In genomic region chr9:126915281-126915816, GRCh38 we compare ENCODE assay signal across 8 cellular contexts. TPM values are rescaled to one million over a fixed set of nuclear protein-coding genes. Genes with fewer than 3 reads are reported as not detected.
DNase-seq lines count a peak whose midpoint lies in the region; ATAC-seq and TF ChIP-seq lines count a peak whose summit lies in the region.

No MANE protein-coding gene starts in this region.

- no peaks in the 10 kb centered on the region for H3K36me3 Mint-ChIP-seq in osteocyte (ENCODE audit: unreplicated experiment)

- H3K79me2 ChIP-seq in MM.1S (ENCODE audit: low read length): peaks cover 43% of the 10 kb centered on the region

- TF ChIP-seq CTCF in MM.1S (IDR thresholded peaks at IDR 0.05; ENCODE audit: low read length): no peak
- TF ChIP-seq CTCF in foreskin keratinocyte (conservative IDR thresholded peaks at IDR 0.05): no peak
- TF ChIP-seq CTCF in osteocyte (IDR thresholded peaks at IDR 0.05): no peak

- ATAC-seq in GM18868 (IDR thresholded peaks at IDR 0.05; ENCODE audit: unreplicated experiment): peak; percentile 3
- peak; percentile 46 for ATAC-seq in foreskin keratinocyte
- no peak for ATAC-seq in HG03469 (IDR thresholded peaks at IDR 0.05; ENCODE audit: unreplicated experiment)
- ATAC-seq in GM18867 (IDR thresholded peaks at IDR 0.05; ENCODE audit: unreplicated experiment): no peak

- DNase-seq in MM.1S (peak; percentile 85), foreskin keratinocyte (no peak), osteocyte (ENCODE audit: extremely low spot score, unreplicated experiment) (no peak), SW 1271 (lab: John Stamatoyannopoulos, UW) (no peak)
- peak; percentile 49 for DNase-seq in activated CD8-positive, alpha-beta memory T cell treated with anti-CD3 and anti-CD28 coated beads, Interleukin-2, amount 50 U/mL, for 4 hours

- peaks cover 3% of the 10 kb centered on the region for H3K9me3 Mint-ChIP-seq in osteocyte (ENCODE audit: unreplicated experiment)

- peak overlapping the region; percentile 39; the same call in 1 of the 2 replicates for H3K9ac ChIP-seq in MM.1S (ENCODE audit: low read length)

- peak overlapping the region; percentile 66 for H3K4me3 ChIP-seq in MM.1S (ENCODE audit: low read length)

- no peak overlapping the region for H3K27ac Mint-ChIP-seq in osteocyte (ENCODE audit: unreplicated experiment)

- H3K27ac ChIP-seq in MM.1S (ENCODE audit: low read length) (no peak overlapping the region), foreskin keratinocyte (no peak overlapping the region)

- peak overlapping the region; percentile 70 for H3K4me3 Mint-ChIP-seq in osteocyte (ENCODE audit: unreplicated experiment)

- H3K36me3 ChIP-seq in MM.1S (replicated peaks; ENCODE audit: insufficient read depth, low read length): no peaks in the 10 kb centered on the region

- H3K4me1 ChIP-seq in MM.1S (ENCODE audit: low read length) (peaks cover 8% of the 10 kb centered on the region; the same call in 1 of the 2 replicates), foreskin keratinocyte (no peaks in the 10 kb centered on the region)

- no peaks in the 10 kb centered on the region for H3K9me2 ChIP-seq in MM.1S (replicated peaks; ENCODE audit: insufficient read depth, low read length)

- no peaks in the 10 kb centered on the region for H3K9me3 ChIP-seq in MM.1S (replicated peaks; ENCODE audit: insufficient read depth, low read length)

- H3F3A ChIP-seq in MM.1S (ENCODE audit: insufficient read depth, low read length): no peaks in the 10 kb centered on the region; the same call in 1 of the 2 replicates

- peak overlapping the region; percentile 66 for H3K4me2 ChIP-seq in MM.1S (ENCODE audit: low read depth, low read length)

- H2AFZ ChIP-seq in MM.1S (ENCODE audit: low read length): no peak overlapping the region

- peaks cover 16% of the 10 kb centered on the region for H3K27me3 Mint-ChIP-seq in osteocyte (ENCODE audit: unreplicated experiment)

- no peaks in the 10 kb centered on the region for H4K20me1 ChIP-seq in MM.1S (ENCODE audit: insufficient read depth, low read length)

- H3K27me3 ChIP-seq in MM.1S (replicated peaks; ENCODE audit: insufficient read depth, low read length): no peaks in the 10 kb centered on the region
- peaks cover 6% of the 10 kb centered on the region for H3K27me3 ChIP-seq in foreskin keratinocyte

- peaks cover 14% of the 10 kb centered on the region for H3K4me1 Mint-ChIP-seq in osteocyte (ENCODE audit: unreplicated experiment)

RNA-seq across cellular contexts. Expression of gene RALGPS1, which starts 0.8 kb away (rescaled TPM):
- total RNA-seq in foreskin keratinocyte: 1.2 and 1.9 TPM in 2 replicates
- 0.47 and 0.75 TPM in 2 replicates for polyA plus RNA-seq in foreskin keratinocyte
- total RNA-seq in osteocyte: 8.7 and 9.9 TPM in 2 replicates

RNA-seq across cellular contexts. Expression of gene ZBTB34, which starts 54.9 kb away (rescaled TPM):
- total RNA-seq in foreskin keratinocyte: 3.9 and 4.3 TPM in 2 replicates
- polyA plus RNA-seq in foreskin keratinocyte: 0.86 and 1.2 TPM in 2 replicates
- 13.9 and 14.0 TPM in 2 replicates for total RNA-seq in osteocyte

Comparison
In these comparisons a context has a peak if more than half of its experiments do, and no peak if none do; other contexts are left out.
1. ATAC-seq: peak in GM18868 (single experiment) and foreskin keratinocyte (single experiment); none in HG03469 (single experiment) and GM18867 (single experiment).
2. DNase-seq: peak in MM.1S (single experiment) and activated CD8-positive, alpha-beta memory T cell treated with anti-CD3 and anti-CD28 coated beads, Interleukin-2, amount 50 U/mL, for 4 hours (single experiment); none in foreskin keratinocyte (0 of 2), osteocyte (single experiment) and SW 1271 (0 of 2).